ENCODE assay signal across 10 cellular contexts in genomic region chr11:134047586-134047999, GRCh38. TPM values are rescaled to one million over a fixed set of nuclear protein-coding genes. Genes with fewer than 3 reads are reported as not detected.
DNase-seq lines count a peak whose midpoint lies in the region; ATAC-seq, FAIRE-seq and TF ChIP-seq lines count a peak whose summit lies in the region.
"Had no signal": no experiment of that assay in that cellular context is flagged by ENCODE, and none has a peak within 500 bp of the region (broad histone marks: within the 10 kb centered on the region; RNA-seq: fewer than 3 reads in every experiment).

No MANE protein-coding gene starts in this region.

- FAIRE-seq in D721Med (lab: Jason Lieb, UNC), result no peak
- FAIRE-seq: bronchial epithelial cell had no signal

- ATAC-seq in HG02973 (IDR thresholded peaks at IDR 0.05; ENCODE audit: unreplicated experiment), result no peak

- no peak for TF ChIP-seq POLR2A in spleen (IDR thresholded peaks at IDR 0.05)

- TF ChIP-seq CTCF in left ventricle myocardium inferior (IDR thresholded peaks at IDR 0.05; ENCODE audit: borderline replicate concordance), result no peak
- TF ChIP-seq CTCF in spleen (IDR thresholded peaks at IDR 0.05 in 8 of 11, conservative IDR thresholded peaks at IDR 0.05 in 3 of 11), result no peak
- no peak for TF ChIP-seq CTCF in D721Med (IDR thresholded peaks at IDR 0.05; ENCODE audit: insufficient read depth, missing control alignments)

- H3K4me3 ChIP-seq in GM23248 (peak overlapping the region; percentile 46), left ventricle myocardium inferior (peak overlapping the region; percentile 47), spleen (no peak overlapping the region)

- peaks cover 7% of the 10 kb centered on the region for H3K4me1 ChIP-seq in GM23248 (ENCODE audit: insufficient read depth)
- peaks cover 35% of the 10 kb centered on the region for H3K4me1 ChIP-seq in left ventricle myocardium inferior
- peaks cover 0 to 16% (median 11%) of the 10 kb centered on the region in 6 donors for H3K4me1 ChIP-seq in spleen

- peak overlapping the region; percentile 79 for H3K4me2 ChIP-seq in GM23248 (ENCODE audit: unreplicated experiment)

- 0 to 2% methylated on average over 11 of the region's 11 CpGs for WGBS in GM23248 (ENCODE audit: low coverage in 1 of 2, low lambda C conversion rate in 2 of 2, missing lambda C conversion rate in 2 of 2), 2 experiments
- 58 to 78% (median 68%) methylated on average over 11 of the region's 11 CpGs for WGBS in spleen, 5 donors

- no peaks in the 10 kb centered on the region for H3K27me3 ChIP-seq in GM23248 (replicated peaks; ENCODE audit: insufficient read depth)
- H3K27me3 ChIP-seq in left ventricle myocardium inferior (ENCODE audit: low read depth), result no peaks in the 10 kb centered on the region
- peaks cover 0 to 59% (median 4%) of the 10 kb centered on the region in 7 donors for H3K27me3 ChIP-seq in spleen (replicated peaks in 1 of 7)

- no peaks in the 10 kb centered on the region for H4K20me1 ChIP-seq in GM23248 (ENCODE audit: insufficient read depth)

- peak overlapping the region; percentile 66 for H3K27ac ChIP-seq in GM23248
- peak overlapping the region; percentile 40 for H3K27ac ChIP-seq in left ventricle myocardium inferior (replicated peaks)
- H3K27ac ChIP-seq in spleen, result no peak overlapping the region

- in situ Hi-C loops in GM23248 (cut with MboI), result loop anchor here (10.0 kb wide), 1 partner anchor 123 kb away; no protein-coding TSS in a partner anchor

- H3K79me2 ChIP-seq in GM23248 (ENCODE audit: insufficient read depth), result no peaks in the 10 kb centered on the region

- H3K36me3 ChIP-seq in GM23248 (ENCODE audit: low read depth), result no peaks in the 10 kb centered on the region
- no peaks in the 10 kb centered on the region for H3K36me3 ChIP-seq in left ventricle myocardium inferior
- no peaks in the 10 kb centered on the region for H3K36me3 ChIP-seq in spleen

- H3K9me3 ChIP-seq in GM23248 (ENCODE audit: low read depth) (no peaks in the 10 kb centered on the region), left ventricle myocardium inferior (replicated peaks) (no peaks in the 10 kb centered on the region), spleen (no peaks in the 10 kb centered on the region)

- H3F3A ChIP-seq in GM23248 (ENCODE audit: insufficient read depth), result peaks cover 9% of the 10 kb centered on the region; the same call in 1 of the 2 replicates

- H3K9ac ChIP-seq in GM23248, result peak overlapping the region; percentile 72

- H3K9me2 ChIP-seq in GM23248 (ENCODE audit: insufficient read depth), result no peaks in the 10 kb centered on the region

- DNase-seq in GM23248, result peak; percentile 98
- DNase-seq in amniotic epithelial cell (ENCODE audit: low read depth), result peak; percentile 73
- DNase-seq in left ventricle myocardium inferior, result peak; percentile 81
- DNase-seq in spleen, result peak; percentile 59
- no peak for DNase-seq in D721Med (ENCODE audit: insufficient read length, low spot score)
- DNase-seq in DMS153 treated with DMSO at 0.1 percent for 48 hours (lab: John Stamatoyannopoulos, UW; ENCODE audit: unreplicated experiment), result no peak
- DNase-seq in HUDEP-2 (lab: John Stamatoyannopoulos, UW; ENCODE audit: unreplicated experiment in 76 of 76), result no peak
- DNase-seq: NCI-H1092 had no signal

- intact Hi-C loops in left ventricle myocardium inferior (cut with micrococcal nuclease) (no loop called here), spleen (cut with DNase I; ENCODE audit: low total_unique reads) (no loop called here)

- H2AFZ ChIP-seq in GM23248, result peak overlapping the region; percentile 80

RNA-seq across cellular contexts. Expression of gene JAM3, which starts 21.3 kb away (rescaled TPM):
- 63.7 and 65.1 TPM in 2 replicates for total RNA-seq in GM23248 (2014; rRNA removed; shearing (Covaris generic))
- 46.2 and 48.2 TPM in 2 replicates for polyA plus RNA-seq in GM23248 (2016; fragmentation: Nextera tagmentation; extraction: Ambion mirVana)
- 36.2 TPM for total RNA-seq in left ventricle myocardium inferior
- 10 to 100 TPM; 20.8 to 28.7 (median 24.7) TPM for total RNA-seq in spleen
- 10 to 100 TPM in 2 of 3 donors, 1 to 10 TPM in 1; 9.5 to 20.5 (median 17.8) TPM for polyA plus RNA-seq in spleen

Comparison
In these comparisons a context has a peak if more than half of its experiments do, and no peak if none do; other contexts are left out.
1. DNase-seq: peak in GM23248 (single experiment), amniotic epithelial cell (single experiment), left ventricle myocardium inferior (single experiment) and spleen (single experiment); none in D721Med (single experiment), DMS153 treated with DMSO at 0.1 percent for 48 hours (single experiment) and HUDEP-2 (0 of 76).
2. H3K27ac ChIP-seq: peak in GM23248 (single experiment) and left ventricle myocardium inferior (single experiment); none in spleen (0 of 8).
3. H3K4me3 ChIP-seq: peak in GM23248 (single experiment) and left ventricle myocardium inferior (single experiment); none in spleen (0 of 8).